Comparison of ENCODE assay signal across 8 cellular contexts in genomic region chr5:91380491-91381133, GRCh38. TPM values are rescaled to one million over a fixed set of nuclear protein-coding genes. Genes with fewer than 3 reads are reported as not detected.
DNase-seq lines count a peak whose midpoint lies in the region; ATAC-seq and TF ChIP-seq lines count a peak whose summit lies in the region.

No MANE protein-coding gene starts in this region.

- peak overlapping the region; percentile 90 for H3K4me3 Mint-ChIP-seq in GM23338
- H3K4me3 Mint-ChIP-seq in activated T-helper 17 cell treated with anti-CD3 and anti-CD28 coated beads, Interleukin-2, amount 50 U/mL, for 72 hours: peak overlapping the region; percentile 98
- H3K4me3 Mint-ChIP-seq in natural killer cell: peak overlapping the region; percentile 99
- peak overlapping the region; percentile 96 to 100 for H3K4me3 Mint-ChIP-seq in stimulated activated naive B cell treated with anti-CD40 and anti-IgM and Interleukin-4, amounts not matched to agents 10 μg/mL and 1 μg/mL and 100 μg/mL, for 72 hours

- no peak for TF ChIP-seq CTCF in DND-41 (IDR thresholded peaks at IDR 0.05; ENCODE audit: borderline replicate concordance, extremely low read depth, low read length, poor library complexity, severe bottlenecking)
- no peak for TF ChIP-seq CTCF in GM23338 (conservative IDR thresholded peaks at IDR 0.05; ENCODE audit: low read depth in 2 of 2)
- TF ChIP-seq CTCF in fibroblast of mammary gland (conservative IDR thresholded peaks at IDR 0.05; ENCODE audit: control insufficient read depth, insufficient read depth, low read depth, low read length): no peak
- no peak for TF ChIP-seq CTCF in natural killer cell (IDR thresholded peaks at IDR 0.05)

- H3K4me1 Mint-ChIP-seq in GM23338 (peaks cover 16% of the 10 kb centered on the region), natural killer cell (peaks cover 37 to 46% of the 10 kb centered on the region in 2 donors)
- peaks cover 19% of the 10 kb centered on the region for H3K4me1 Mint-ChIP-seq in activated T-helper 17 cell treated with anti-CD3 and anti-CD28 coated beads, Interleukin-2, amount 50 U/mL, for 72 hours
- H3K4me1 Mint-ChIP-seq in stimulated activated naive B cell treated with anti-CD40 and anti-IgM and Interleukin-4, amounts not matched to agents 10 μg/mL and 1 μg/mL and 100 μg/mL, for 72 hours: peaks cover 0 to 15% of the 10 kb centered on the region in 2 donors

- peak overlapping the region; percentile 99 for H3K27ac Mint-ChIP-seq in GM23338
- peak overlapping the region; percentile 97 for H3K27ac Mint-ChIP-seq in activated T-helper 17 cell treated with anti-CD3 and anti-CD28 coated beads, Interleukin-2, amount 50 U/mL, for 72 hours
- peak overlapping the region; percentile 100 for H3K27ac Mint-ChIP-seq in natural killer cell
- H3K27ac Mint-ChIP-seq in stimulated activated naive B cell treated with anti-CD40 and anti-IgM and Interleukin-4, amounts not matched to agents 10 μg/mL and 1 μg/mL and 100 μg/mL, for 72 hours: peak overlapping the region; percentile 99

- H3K9ac ChIP-seq in DND-41 (ENCODE audit: low read depth, low read length) (peak overlapping the region; percentile 100), Karpas-422 (ENCODE audit: low read length) (peak overlapping the region; percentile 99)

- H3K27ac ChIP-seq in DND-41 (ENCODE audit: low read length): peak overlapping the region; percentile 100
- peak overlapping the region; percentile 99 for H3K27ac ChIP-seq in GM23338 (ENCODE audit: low read depth)
- H3K27ac ChIP-seq in Karpas-422 (ENCODE audit: low read length): peak overlapping the region; percentile 97

- H3K9me3 Mint-ChIP-seq in GM23338: no peaks in the 10 kb centered on the region
- no peaks in the 10 kb centered on the region for H3K9me3 Mint-ChIP-seq in activated T-helper 17 cell treated with anti-CD3 and anti-CD28 coated beads, Interleukin-2, amount 50 U/mL, for 72 hours
- H3K9me3 Mint-ChIP-seq in natural killer cell: no peaks in the 10 kb centered on the region
- no peaks in the 10 kb centered on the region for H3K9me3 Mint-ChIP-seq in stimulated activated naive B cell treated with anti-CD40 and anti-IgM and Interleukin-4, amounts not matched to agents 10 μg/mL and 1 μg/mL and 100 μg/mL, for 72 hours

- H3K36me3 Mint-ChIP-seq in GM23338 (ENCODE audit: low read depth): peaks cover 34% of the 10 kb centered on the region; the same call in 2 of the 3 replicates
- peaks cover 79% of the 10 kb centered on the region for H3K36me3 Mint-ChIP-seq in activated T-helper 17 cell treated with anti-CD3 and anti-CD28 coated beads, Interleukin-2, amount 50 U/mL, for 72 hours (ENCODE audit: low read depth)
- H3K36me3 Mint-ChIP-seq in natural killer cell: peaks cover 15% of the 10 kb centered on the region
- H3K36me3 Mint-ChIP-seq in stimulated activated naive B cell treated with anti-CD40 and anti-IgM and Interleukin-4, amounts not matched to agents 10 μg/mL and 1 μg/mL and 100 μg/mL, for 72 hours: peaks cover 2 to 10% of the 10 kb centered on the region in 2 donors

- H2AFZ ChIP-seq in DND-41 (ENCODE audit: low read depth, low read length) (peak overlapping the region; percentile 69), GM23338 (no peak overlapping the region), Karpas-422 (ENCODE audit: low read length) (peak overlapping the region; percentile 59; the same call in 1 of the 2 replicates)

- H3K9me3 ChIP-seq in DND-41 (ENCODE audit: insufficient read depth, low read length, severe bottlenecking) (no peaks in the 10 kb centered on the region), Karpas-422 (ENCODE audit: low read length) (no peaks in the 10 kb centered on the region)

- ATAC-seq in DND-41 (ENCODE audit: insufficient read depth, low read depth): peak; percentile 71
- ATAC-seq in GM23338: peak; percentile 69
- peak; percentile 65 for ATAC-seq in activated T-helper 17 cell treated with anti-CD3 and anti-CD28 coated beads, Interleukin-2, amount 50 U/mL, for 72 hours (replicated peaks)
- ATAC-seq in natural killer cell: peak; percentile 58 to 79 (median 69)
- peak; percentile 60 to 61 for ATAC-seq in stimulated activated naive B cell treated with anti-CD40 and anti-IgM and Interleukin-4, amounts not matched to agents 10 μg/mL and 1 μg/mL and 100 μg/mL, for 72 hours (replicated peaks)

- H3K27me3 ChIP-seq in DND-41 (ENCODE audit: insufficient read depth, low read length, poor library complexity) (no peaks in the 10 kb centered on the region), GM23338 (ENCODE audit: insufficient read depth) (no peaks in the 10 kb centered on the region), Karpas-422 (ENCODE audit: low read length) (no peaks in the 10 kb centered on the region)

- DNase-seq in DND-41: peak; percentile 98
- DNase-seq in GM23338 (ENCODE audit: low spot score): peak; percentile 98
- peak; percentile 98 for DNase-seq in Karpas-422
- peak; percentile 96 for DNase-seq in RKO (ENCODE audit: low spot score)
- DNase-seq in fibroblast of mammary gland (ENCODE audit: low read depth): peak; percentile 91
- peak; percentile 97 for DNase-seq in natural killer cell
- peak; percentile 91 for DNase-seq in stimulated activated naive B cell treated with anti-CD40 and anti-IgM and Interleukin-4, amounts not matched to agents 10 μg/mL and 1 μg/mL and 100 μg/mL, for 72 hours

- H4K20me1 ChIP-seq in DND-41 (ENCODE audit: insufficient read depth, low read length) (no peaks in the 10 kb centered on the region), GM23338 (replicated peaks; ENCODE audit: insufficient read depth) (no peaks in the 10 kb centered on the region), Karpas-422 (ENCODE audit: insufficient read depth, low read depth, low read length) (no peaks in the 10 kb centered on the region)

- H3F3A ChIP-seq in GM23338 (replicated peaks; ENCODE audit: low read depth): no peaks in the 10 kb centered on the region

- H3K4me1 ChIP-seq in DND-41 (ENCODE audit: insufficient read depth, low read length): peaks cover 22% of the 10 kb centered on the region
- H3K4me1 ChIP-seq in GM23338 (ENCODE audit: insufficient read depth): peaks cover 12% of the 10 kb centered on the region; the same call in 1 of the 2 replicates
- H3K4me1 ChIP-seq in Karpas-422 (ENCODE audit: low read length): peaks cover 29% of the 10 kb centered on the region

- intact Hi-C loops in natural killer cell (cut with micrococcal nuclease): loop anchor here (1.0 to 5.0 kb wide), 5 partner anchors 66 to 853 kb away; partner anchors contain the start of gene LYSMD3

- H3K36me3 ChIP-seq in DND-41 (ENCODE audit: insufficient read depth, low read length) (peaks cover 9% of the 10 kb centered on the region), GM23338 (ENCODE audit: insufficient read depth) (no peaks in the 10 kb centered on the region), Karpas-422 (ENCODE audit: insufficient read depth, low read length) (peaks cover 25% of the 10 kb centered on the region)

- H3K79me2 ChIP-seq in DND-41 (ENCODE audit: insufficient read depth, low read length): peaks cover 49% of the 10 kb centered on the region
- peaks cover 10% of the 10 kb centered on the region for H3K79me2 ChIP-seq in GM23338 (replicated peaks; ENCODE audit: insufficient read depth)
- H3K79me2 ChIP-seq in Karpas-422 (ENCODE audit: low read length): peaks cover 52% of the 10 kb centered on the region

- H3K4me3 ChIP-seq in DND-41 (ENCODE audit: low read depth in 1 of 2, low read length in 2 of 2) (peak overlapping the region; percentile 63 to 86), GM23338 (peak overlapping the region; percentile 69), Karpas-422 (ENCODE audit: low read length) (peak overlapping the region; percentile 98), fibroblast of mammary gland (ENCODE audit: control insufficient read depth, low read depth, low read length) (peak overlapping the region; percentile 83)

- H3K27me3 Mint-ChIP-seq in GM23338 (ENCODE audit: insufficient read depth, low read depth, poor library complexity): peaks cover 25% of the 10 kb centered on the region
- no peaks in the 10 kb centered on the region for H3K27me3 Mint-ChIP-seq in activated T-helper 17 cell treated with anti-CD3 and anti-CD28 coated beads, Interleukin-2, amount 50 U/mL, for 72 hours
- H3K27me3 Mint-ChIP-seq in natural killer cell (ENCODE audit: low read depth in 2 of 2): no peaks in the 10 kb centered on the region
- no peaks in the 10 kb centered on the region for H3K27me3 Mint-ChIP-seq in stimulated activated naive B cell treated with anti-CD40 and anti-IgM and Interleukin-4, amounts not matched to agents 10 μg/mL and 1 μg/mL and 100 μg/mL, for 72 hours

- H3K9me2 ChIP-seq in GM23338 (ENCODE audit: insufficient read depth): no peaks in the 10 kb centered on the region
- no peaks in the 10 kb centered on the region for H3K9me2 ChIP-seq in Karpas-422 (replicated peaks; ENCODE audit: insufficient read depth, low read length)

- H3K4me2 ChIP-seq in DND-41 (ENCODE audit: insufficient read depth, low read length) (peak overlapping the region; percentile 81), GM23338 (peak overlapping the region; percentile 81), Karpas-422 (ENCODE audit: low read depth, low read length, poor library complexity, severe bottlenecking) (peak overlapping the region; percentile 100)

TF ChIP-seq in GM23338, 12 proteins besides CTCF, POLR2A, EP300 and RAD21 (continues in another document):
- TF ChIP-seq NANOG (IDR thresholded peaks at IDR 0.05; ENCODE audit: borderline replicate concordance) (no peak), POLR2AphosphoS5 (IDR thresholded peaks at IDR 0.05; ENCODE audit: low read depth) (no peak; the same call in none of the 2 replicates), CREB1 (CRISPR knock-in tag; IDR thresholded peaks at IDR 0.05; ENCODE audit: low read depth) (0 out of 2 replicates have a peak, but pooled peaks have one; percentile 40), EZH2phosphoT487 (IDR thresholded peaks at IDR 0.05; ENCODE audit: unreplicated experiment) (no peak), ZNF331 (CRISPR knock-in tag; IDR thresholded peaks at IDR 0.05; ENCODE audit: low read depth) (no peak)

RNA-seq across cellular contexts. Expression of gene ARRDC3, which starts 2.5 kb away (rescaled TPM):
- total RNA-seq in GM23338 (2014; rRNA removed; shearing (Covaris generic)): 13.6 and 16.5 TPM in 2 replicates
- 8.5 and 11.9 TPM in 2 replicates for polyA plus RNA-seq in GM23338 (2016; fragmentation: Nextera tagmentation; extraction: Ambion mirVana)
- total RNA-seq in Karpas-422 (2014; rRNA removed; shearing (Covaris generic); ENCODE audit: low replicate concordance): 17.8 and 20.1 TPM in 2 replicates
- 10 to 100 TPM; 17.5 to 60.9 TPM for total RNA-seq in activated T-helper 17 cell treated with anti-CD3 and anti-CD28 coated beads, Interleukin-2, amount 50 U/mL, for 72 hours
- total RNA-seq in natural killer cell: 100 to 1,000 TPM; 117 to 375 (median 133) TPM

Comparison
In these comparisons a context has a peak if more than half of its experiments do, and no peak if none do; other contexts are left out.
1. Peak in every context shown above with its lines: DNase-seq, ATAC-seq, H3K4me3 ChIP-seq and H3K27ac ChIP-seq.